ENCODE assay signal across 1 cellular context in the genomic region with DNA sequence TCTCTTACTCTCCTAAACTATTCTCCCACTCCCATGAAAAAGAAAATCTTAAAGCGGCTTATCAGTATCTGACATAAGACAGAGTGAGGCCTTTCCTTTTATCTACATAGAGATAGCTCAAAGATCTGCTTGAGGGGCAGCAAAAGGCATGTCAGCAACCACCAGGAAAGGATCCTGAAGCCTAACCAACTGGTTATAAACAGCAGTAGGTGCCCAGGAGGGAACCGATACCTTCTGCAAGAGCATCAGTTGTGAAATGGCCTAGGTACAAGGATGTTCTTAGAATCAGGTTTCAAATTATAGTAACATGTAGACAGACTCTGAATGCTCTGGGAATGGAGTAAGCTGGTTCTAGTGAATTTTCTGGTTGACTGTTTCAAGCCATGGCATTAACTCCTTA.
TF ChIP-seq lines count a peak whose summit lies in the region.

No MANE protein-coding gene starts in this region.

TF ChIP-seq in HepG2, 621 proteins besides CTCF, POLR2A, EP300 and RAD21 (continued from another document):
- TF ChIP-seq, protein P1, sequence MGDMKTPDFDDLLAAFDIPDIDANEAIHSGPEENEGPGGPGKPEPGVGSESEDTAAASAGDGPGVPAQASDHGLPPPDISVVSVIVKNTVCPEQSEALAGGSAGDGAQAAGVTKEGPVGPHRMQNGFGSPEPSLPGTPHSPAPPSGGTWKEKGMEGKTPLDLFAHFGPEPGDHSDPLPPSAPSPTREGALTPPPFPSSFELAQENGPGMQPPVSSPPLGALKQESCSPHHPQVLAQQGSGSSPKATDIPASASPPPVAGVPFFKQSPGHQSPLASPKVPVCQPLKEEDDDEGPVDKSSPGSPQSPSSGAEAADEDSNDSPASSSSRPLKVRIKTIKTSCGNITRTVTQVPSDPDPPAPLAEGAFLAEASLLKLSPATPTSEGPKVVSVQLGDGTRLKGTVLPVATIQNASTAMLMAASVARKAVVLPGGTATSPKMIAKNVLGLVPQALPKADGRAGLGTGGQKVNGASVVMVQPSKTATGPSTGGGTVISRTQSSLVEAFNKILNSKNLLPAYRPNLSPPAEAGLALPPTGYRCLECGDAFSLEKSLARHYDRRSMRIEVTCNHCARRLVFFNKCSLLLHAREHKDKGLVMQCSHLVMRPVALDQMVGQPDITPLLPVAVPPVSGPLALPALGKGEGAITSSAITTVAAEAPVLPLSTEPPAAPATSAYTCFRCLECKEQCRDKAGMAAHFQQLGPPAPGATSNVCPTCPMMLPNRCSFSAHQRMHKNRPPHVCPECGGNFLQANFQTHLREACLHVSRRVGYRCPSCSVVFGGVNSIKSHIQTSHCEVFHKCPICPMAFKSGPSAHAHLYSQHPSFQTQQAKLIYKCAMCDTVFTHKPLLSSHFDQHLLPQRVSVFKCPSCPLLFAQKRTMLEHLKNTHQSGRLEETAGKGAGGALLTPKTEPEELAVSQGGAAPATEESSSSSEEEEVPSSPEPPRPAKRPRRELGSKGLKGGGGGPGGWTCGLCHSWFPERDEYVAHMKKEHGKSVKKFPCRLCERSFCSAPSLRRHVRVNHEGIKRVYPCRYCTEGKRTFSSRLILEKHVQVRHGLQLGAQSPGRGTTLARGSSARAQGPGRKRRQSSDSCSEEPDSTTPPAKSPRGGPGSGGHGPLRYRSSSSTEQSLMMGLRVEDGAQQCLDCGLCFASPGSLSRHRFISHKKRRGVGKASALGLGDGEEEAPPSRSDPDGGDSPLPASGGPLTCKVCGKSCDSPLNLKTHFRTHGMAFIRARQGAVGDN (CRISPR knock-in tag; IDR thresholded peaks at IDR 0.05): no peak
- TF ChIP-seq ZNF501 (CRISPR knock-in tag; IDR thresholded peaks at IDR 0.05) (no peak), RFXAP (CRISPR knock-in tag; IDR thresholded peaks at IDR 0.05; ENCODE audit: borderline replicate concordance) (no peak), NAIF1 (CRISPR knock-in tag; IDR thresholded peaks at IDR 0.05; ENCODE audit: borderline replicate concordance) (no peak), CSRNP2 (CRISPR knock-in tag; conservative IDR thresholded peaks at IDR 0.05; ENCODE audit: low read depth) (no peak), PHF8 (CRISPR knock-in tag; IDR thresholded peaks at IDR 0.05) (no peak)
TF ChIP-seq in HepG2: peak in this region for 0.
